ENCODE assay signal across 22 cellular contexts in the genomic region with DNA sequence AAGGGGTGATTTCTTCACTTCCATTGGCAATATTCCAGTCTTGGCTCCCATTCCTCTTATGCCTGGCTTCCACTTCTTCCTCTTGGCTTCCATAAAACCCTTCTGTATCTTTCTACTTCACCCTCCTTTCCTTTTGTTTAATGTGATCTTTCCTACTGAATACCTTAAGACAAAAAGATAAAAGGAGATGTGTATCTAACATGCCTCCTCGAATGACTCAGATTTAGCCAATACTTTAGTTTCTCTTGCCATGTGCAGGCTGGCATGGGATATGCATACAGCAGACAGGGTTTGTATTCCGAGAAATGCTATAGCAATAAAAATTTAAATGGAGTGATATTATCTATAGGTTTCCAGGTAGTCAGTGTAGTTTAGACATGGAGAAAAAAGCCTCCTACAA.
"Had no signal": no experiment of that assay in that cellular context is flagged by ENCODE, and none has a peak within 500 bp of the region (broad histone marks: within the 10 kb centered on the region; RNA-seq: fewer than 3 reads in every experiment).

No MANE protein-coding gene starts in this region.

- H3K36me3 Mint-ChIP-seq: naive thymus-derived CD8-positive, alpha-beta T cell; stimulated activated naive B cell treated with anti-CD40 and anti-IgM and Interleukin-4, amounts not matched to agents 10 μg/mL and 1 μg/mL and 100 μg/mL, for 72 hours had no signal

- H3K27ac ChIP-seq: colonic mucosa, gastrocnemius medialis, heart right ventricle, right atrium auricular region, sigmoid colon, testis, tibial nerve, upper lobe of right lung had no signal

- H3K9me3 Mint-ChIP-seq: neural crest cell; stimulated activated naive B cell treated with anti-CD40 and anti-IgM and Interleukin-4, amounts not matched to agents 10 μg/mL and 1 μg/mL and 100 μg/mL, for 72 hours; stimulated activated naive CD8-positive, alpha-beta T cell treated with anti-CD3 and anti-CD28 coated beads, Interleukin-15, amount 100 ng/mL, for 72 hours had no signal

- DNase-seq: colonic mucosa; effector CD4-positive, alpha-beta T cell; endodermal cell; gastrocnemius medialis; heart right ventricle; hypothalamus; mucosa of descending colon; naive thymus-derived CD8-positive, alpha-beta T cell; posterior cingulate gyrus; sigmoid colon; stimulated activated CD4-positive, alpha-beta T cell treated with anti-CD3 and anti-CD28 coated beads, Interleukin-2, amount 100 ng/mL, for 24 hours; stimulated activated CD4-positive, alpha-beta T cell treated with anti-CD3 and anti-CD28 coated beads, Interleukin-4, amount 100 ng/mL, for 4 hours; stimulated activated naive B cell treated with anti-CD40 and anti-IgM and Interleukin-4, amounts not matched to agents 10 μg/mL and 1 μg/mL and 100 μg/mL, for 72 hours; stimulated activated naive CD8-positive, alpha-beta T cell treated with anti-CD3 and anti-CD28 coated beads, Interleukin-15, amount 100 ng/mL, for 72 hours; testis; upper lobe of right lung had no signal

- H3K4me3 Mint-ChIP-seq: endodermal cell; naive thymus-derived CD8-positive, alpha-beta T cell; neural crest cell; stimulated activated naive B cell treated with anti-CD40 and anti-IgM and Interleukin-4, amounts not matched to agents 10 μg/mL and 1 μg/mL and 100 μg/mL, for 72 hours; stimulated activated naive CD8-positive, alpha-beta T cell treated with anti-CD3 and anti-CD28 coated beads, Interleukin-15, amount 100 ng/mL, for 72 hours had no signal

- H3K4me1 ChIP-seq: colonic mucosa, gastrocnemius medialis, right atrium auricular region, upper lobe of right lung had no signal

- ATAC-seq: gastrocnemius medialis; heart right ventricle; mucosa of descending colon; naive thymus-derived CD8-positive, alpha-beta T cell; stimulated activated naive B cell treated with anti-CD40 and anti-IgM and Interleukin-4, amounts not matched to agents 10 μg/mL and 1 μg/mL and 100 μg/mL, for 72 hours; stimulated activated naive CD8-positive, alpha-beta T cell treated with anti-CD3 and anti-CD28 coated beads, Interleukin-15, amount 100 ng/mL, for 72 hours; upper lobe of right lung had no signal

- H3K9me3 ChIP-seq: colonic mucosa, gastrocnemius medialis, heart right ventricle, mucosa of descending colon, right atrium auricular region, sigmoid colon, testis, tibial nerve, upper lobe of right lung had no signal

- H3K4me3 ChIP-seq: colonic mucosa, gastrocnemius medialis, heart right ventricle, mucosa of descending colon, right atrium auricular region, sigmoid colon, skin epidermis, testis, tibial nerve, upper lobe of right lung had no signal

- H3K36me3 ChIP-seq: colonic mucosa, gastrocnemius medialis, heart right ventricle, right atrium auricular region, sigmoid colon, tibial nerve, upper lobe of right lung had no signal

- H3K4me1 Mint-ChIP-seq: naive thymus-derived CD8-positive, alpha-beta T cell; neural crest cell; stimulated activated naive B cell treated with anti-CD40 and anti-IgM and Interleukin-4, amounts not matched to agents 10 μg/mL and 1 μg/mL and 100 μg/mL, for 72 hours; stimulated activated naive CD8-positive, alpha-beta T cell treated with anti-CD3 and anti-CD28 coated beads, Interleukin-15, amount 100 ng/mL, for 72 hours had no signal

- FAIRE-seq: endothelial cell of umbilical vein, islet of Langerhans had no signal

- H3K27me3 ChIP-seq: colonic mucosa, gastrocnemius medialis, right atrium auricular region, sigmoid colon, testis, tibial nerve, upper lobe of right lung had no signal

- H3K27ac Mint-ChIP-seq: endodermal cell; naive thymus-derived CD8-positive, alpha-beta T cell; stimulated activated naive B cell treated with anti-CD40 and anti-IgM and Interleukin-4, amounts not matched to agents 10 μg/mL and 1 μg/mL and 100 μg/mL, for 72 hours; stimulated activated naive CD8-positive, alpha-beta T cell treated with anti-CD3 and anti-CD28 coated beads, Interleukin-15, amount 100 ng/mL, for 72 hours had no signal
